In genomic region chr4:8199594-8200301, GRCh38 we compare ENCODE assay signal across 9 cellular contexts. TPM values are rescaled to one million over a fixed set of nuclear protein-coding genes. Genes with fewer than 3 reads are reported as not detected.
DNase-seq lines count a peak whose midpoint lies in the region; ATAC-seq and TF ChIP-seq lines count a peak whose summit lies in the region.
"Had no signal": no experiment of that assay in that cellular context is flagged by ENCODE, and none has a peak within 500 bp of the region (broad histone marks: within the 10 kb centered on the region; RNA-seq: fewer than 3 reads in every experiment).

No MANE protein-coding gene starts in this region.

- WGBS in H9 (ENCODE audit: extremely low coverage, insufficient read length, low lambda C conversion rate): no CpG with 5 or more reads among the region's 26 CpGs

- TF ChIP-seq POLR2A in GM19099 (IDR thresholded peaks at IDR 0.05; ENCODE audit: extremely low read depth, insufficient read length, low read depth): peak; percentile 35

- H2BK20ac ChIP-seq in H9 (ENCODE audit: low read depth, low read length, poor library complexity, severe bottlenecking): no peak overlapping the region

- no peak overlapping the region for H2AFZ ChIP-seq in H9 (ENCODE audit: low read length)

- no peak overlapping the region for H3K18ac ChIP-seq in H9 (ENCODE audit: insufficient read length, low read depth, low read length)

- peak overlapping the region; percentile 95 for H3K4me3 Mint-ChIP-seq in activated CD4-positive, alpha-beta T cell treated with anti-CD3 and anti-CD28 coated beads, Interleukin-2, amount 10 ng/mL, durations not matched to agents 24 days and 14 days
- H3K4me3 Mint-ChIP-seq in H9: no peak overlapping the region

- no peaks in the 10 kb centered on the region for H3K79me1 ChIP-seq in H9 (ENCODE audit: insufficient read depth, low read depth, low read length, poor library complexity, severe bottlenecking)

- H3K27me3 ChIP-seq in H9 (ENCODE audit: insufficient read depth, low read length): no peaks in the 10 kb centered on the region

- no peak overlapping the region for H4K91ac ChIP-seq in H9 (ENCODE audit: insufficient read length, low read depth, low read length)

- intact Hi-C loops in activated CD4-positive, alpha-beta T cell treated with anti-CD3 and anti-CD28 coated beads, Interleukin-2, amount 10 ng/mL, durations not matched to agents 24 days and 14 days (cut with micrococcal nuclease): loop anchor here (1.0 to 2.0 kb wide), 3 partner anchors 21 to 40 kb away; no protein-coding TSS in a partner anchor

- no peaks in the 10 kb centered on the region for H3K23me2 ChIP-seq in H9 (ENCODE audit: insufficient read length, low read depth, low read length, poor library complexity, severe bottlenecking)

- TF ChIP-seq CTCF in foreskin fibroblast (IDR thresholded peaks at IDR 0.05; ENCODE audit: low read depth, low read length): no peak
- TF ChIP-seq CTCF in H9 (conservative IDR thresholded peaks at IDR 0.05): no peak

- no peak overlapping the region for H4K5ac ChIP-seq in H9 (ENCODE audit: insufficient read length, low read depth, low read length)

- peak overlapping the region; percentile 88 for H3K27ac Mint-ChIP-seq in activated CD4-positive, alpha-beta T cell treated with anti-CD3 and anti-CD28 coated beads, Interleukin-2, amount 10 ng/mL, durations not matched to agents 24 days and 14 days
- peak overlapping the region in 1 of 3 experiments; percentile 89; a peak in 1 of 7 replicates for H3K27ac Mint-ChIP-seq in H9

- H3K79me2 ChIP-seq in H9 (ENCODE audit: insufficient read depth, low read length): no peaks in the 10 kb centered on the region

- H3T11ph ChIP-seq in H9 (ENCODE audit: low read length): no peak overlapping the region

- peaks cover 2% of the 10 kb centered on the region for H3K36me3 Mint-ChIP-seq in activated CD4-positive, alpha-beta T cell treated with anti-CD3 and anti-CD28 coated beads, Interleukin-2, amount 10 ng/mL, durations not matched to agents 24 days and 14 days (ENCODE audit: low read depth)
- H3K36me3 Mint-ChIP-seq in H9 (ENCODE audit: insufficient read depth in 1 of 3, low read depth in 3 of 3): no peaks in the 10 kb centered on the region

- H3K4me1 ChIP-seq in H9 (ENCODE audit: insufficient read depth, low read length): no peaks in the 10 kb centered on the region

- peaks cover 4% of the 10 kb centered on the region for H3K27me3 Mint-ChIP-seq in activated CD4-positive, alpha-beta T cell treated with anti-CD3 and anti-CD28 coated beads, Interleukin-2, amount 10 ng/mL, durations not matched to agents 24 days and 14 days
- H3K27me3 Mint-ChIP-seq in H9 (ENCODE audit: low read depth): peaks cover 1% of the 10 kb centered on the region

- H3K9ac ChIP-seq in H9 (ENCODE audit: extremely low read depth, insufficient read length, low read length): no peak overlapping the region

- no peak overlapping the region for H3K23ac ChIP-seq in H9 (ENCODE audit: insufficient read length, low read depth, low read length)

- H3K14ac ChIP-seq in H9 (ENCODE audit: insufficient read depth, low read length): no peak overlapping the region; the same call in 1 of the 2 replicates

- H3K56ac ChIP-seq in H9 (ENCODE audit: insufficient read length, low read depth, low read length): no peak overlapping the region

- no peak overlapping the region for H3K4me2 ChIP-seq in H9 (ENCODE audit: insufficient read depth, insufficient read length, low read length)

- DNase-seq in activated CD4-positive, alpha-beta T cell treated with anti-CD3 and anti-CD28 coated beads, Interleukin-2, amount 10 ng/mL, durations not matched to agents 24 days and 14 days: peak; percentile 76
- DNase-seq in foreskin fibroblast (no peak), H9 (no peak), UCSD-AML1 (lab: John Stamatoyannopoulos, UW; ENCODE audit: unreplicated experiment) (no peak)

- H2AK5ac ChIP-seq in H9 (ENCODE audit: insufficient read length, low read length): no peak overlapping the region

- no peak for ATAC-seq in HG02623 (IDR thresholded peaks at IDR 0.05; ENCODE audit: unreplicated experiment)
- ATAC-seq in HG03025 (IDR thresholded peaks at IDR 0.05; ENCODE audit: low FRiP score, unreplicated experiment): no peak

- H3K9me3 ChIP-seq in H9 (ENCODE audit: control insufficient read depth, low read depth, low read length): no peaks in the 10 kb centered on the region

- H2BK120ac ChIP-seq in H9 (ENCODE audit: low read depth, low read length, poor library complexity, severe bottlenecking): no peak overlapping the region

- H3K4ac ChIP-seq in H9 (ENCODE audit: low read depth, low read length): no peak overlapping the region

- peaks cover 35% of the 10 kb centered on the region for H3K4me1 Mint-ChIP-seq in activated CD4-positive, alpha-beta T cell treated with anti-CD3 and anti-CD28 coated beads, Interleukin-2, amount 10 ng/mL, durations not matched to agents 24 days and 14 days
- 0 out of 4 replicates have a peak, but pooled peaks cover 2% of the 10 kb centered on the region in 2 experiments for H3K4me1 Mint-ChIP-seq in H9

- H2BK5ac ChIP-seq in H9 (ENCODE audit: insufficient read length, low read length): no peak overlapping the region

- H2BK12ac ChIP-seq in H9 (ENCODE audit: insufficient read length, low read depth, low read length): no peak overlapping the region

- H3K4me3 ChIP-seq in foreskin fibroblast (ENCODE audit: low read depth in 1 of 2, low read length in 2 of 2) (peak overlapping the region; percentile 26 to 37), skin epidermis (peak overlapping the region; percentile 26 to 53 (median 48))

- no peak overlapping the region for H4K8ac ChIP-seq in H9 (replicated peaks; ENCODE audit: insufficient read length, low read depth, low read length)

- no peaks in the 10 kb centered on the region for H4K20me1 ChIP-seq in H9 (ENCODE audit: control insufficient read depth, insufficient read depth, insufficient read length)

- no peaks in the 10 kb centered on the region for H3K9me3 Mint-ChIP-seq in activated CD4-positive, alpha-beta T cell treated with anti-CD3 and anti-CD28 coated beads, Interleukin-2, amount 10 ng/mL, durations not matched to agents 24 days and 14 days
- H3K9me3 Mint-ChIP-seq in H9: no peaks in the 10 kb centered on the region

- H2BK15ac ChIP-seq in H9 (ENCODE audit: low read depth, low read length): no peak overlapping the region

- H3K27ac ChIP-seq in skin epidermis (peak overlapping the region; percentile 40 to 96 (median 84)), H9 (ENCODE audit: insufficient read length, low read depth, low read length) (no peak overlapping the region)

RNA-seq across cellular contexts. Expression of gene SH3TC1, which starts 0.7 kb away (rescaled TPM):
- total RNA-seq in activated CD4-positive, alpha-beta T cell treated with anti-CD3 and anti-CD28 coated beads, Interleukin-2, amount 10 ng/mL, durations not matched to agents 24 days and 14 days: 16.0 and 20.9 TPM in 2 replicates
- total RNA-seq in H9 (2021): 0.39 and 0.74 TPM in 2 replicates

RNA-seq across cellular contexts. Expression of gene ABLIM2, which starts 41.1 kb away (rescaled TPM):
- total RNA-seq in activated CD4-positive, alpha-beta T cell treated with anti-CD3 and anti-CD28 coated beads, Interleukin-2, amount 10 ng/mL, durations not matched to agents 24 days and 14 days: 0.28 and 0.63 TPM in 2 replicates
- 0.90 and 1.0 TPM in 2 replicates for total RNA-seq in H9 (2021)
- total RNA-seq: M059J had no signal
